ENCODE assay signal across 1 cellular context in the genomic region with DNA sequence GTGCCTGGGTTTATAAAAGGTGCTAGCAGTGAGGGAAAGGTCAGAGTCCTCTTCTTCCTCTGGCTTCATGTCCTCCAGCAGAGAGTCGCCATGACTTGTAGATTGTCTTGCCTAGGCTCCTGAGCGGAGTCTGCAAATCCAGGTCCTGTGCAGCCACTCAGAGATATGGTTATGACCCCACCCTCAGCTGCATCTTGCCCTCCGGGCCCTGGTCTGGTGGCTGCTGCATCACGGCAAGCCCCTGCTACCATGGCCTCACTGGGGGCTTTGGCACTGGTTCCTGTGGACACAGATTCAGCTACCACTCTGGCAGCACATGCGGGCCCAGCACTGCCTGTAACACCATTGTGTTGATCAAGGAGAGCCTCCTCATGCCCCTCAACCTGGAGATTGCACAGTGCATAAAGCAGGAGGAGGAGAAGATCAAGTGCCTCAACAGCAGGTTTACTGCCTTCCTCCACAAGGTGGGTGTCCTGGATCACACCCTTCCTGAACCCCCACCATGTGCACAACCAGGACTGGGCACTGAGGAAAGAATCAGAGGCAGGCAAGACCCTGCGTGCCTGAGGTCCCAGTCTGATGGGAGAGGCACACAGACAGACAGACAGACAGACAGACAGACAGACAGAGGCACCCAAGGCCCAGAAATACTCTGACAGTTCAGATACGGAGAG.
TF ChIP-seq lines count a peak whose summit lies in the region.

No MANE protein-coding gene starts in this region.

TF ChIP-seq in H1, 55 proteins besides CTCF, POLR2A, EP300 and RAD21:
- no peak for TF ChIP-seq SAP30 (IDR thresholded peaks at IDR 0.05; ENCODE audit: insufficient read depth, insufficient replicate concordance, low read length)
- TF ChIP-seq BACH1 (IDR thresholded peaks at IDR 0.05; ENCODE audit: low read length), result no peak
- TF ChIP-seq KDM1A (IDR thresholded peaks at IDR 0.05; ENCODE audit: borderline replicate concordance, low read length), result peak; percentile 18; the same call in 1 of the 2 replicates
TF ChIP-seq in H1: peak in this region for 1.
